ENCODE assay signal across 1 cellular context in the genomic region with DNA sequence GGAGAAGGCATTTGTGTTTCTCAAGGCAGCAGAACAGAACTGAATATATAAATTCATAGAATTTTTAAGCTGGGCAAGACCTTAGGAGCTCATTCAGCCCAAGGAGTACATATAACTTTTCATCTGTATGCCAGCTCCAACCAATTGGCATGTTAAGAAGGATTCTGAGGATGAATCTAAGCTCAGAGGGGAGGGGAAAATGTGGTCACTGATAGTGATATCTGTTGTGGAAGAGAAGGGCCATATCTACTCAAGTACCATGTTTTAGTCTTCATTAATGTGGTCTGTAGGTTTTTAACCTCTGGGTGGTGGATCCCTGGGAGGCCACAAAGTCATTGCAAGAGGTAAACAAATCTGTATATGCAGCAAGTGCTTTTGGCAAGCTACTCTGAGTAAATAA.
TF ChIP-seq lines count a peak whose summit lies in the region.

No MANE protein-coding gene starts in this region.

TF ChIP-seq in HepG2, 621 proteins besides CTCF, POLR2A, EP300 and RAD21:
- TF ChIP-seq, protein P1, sequence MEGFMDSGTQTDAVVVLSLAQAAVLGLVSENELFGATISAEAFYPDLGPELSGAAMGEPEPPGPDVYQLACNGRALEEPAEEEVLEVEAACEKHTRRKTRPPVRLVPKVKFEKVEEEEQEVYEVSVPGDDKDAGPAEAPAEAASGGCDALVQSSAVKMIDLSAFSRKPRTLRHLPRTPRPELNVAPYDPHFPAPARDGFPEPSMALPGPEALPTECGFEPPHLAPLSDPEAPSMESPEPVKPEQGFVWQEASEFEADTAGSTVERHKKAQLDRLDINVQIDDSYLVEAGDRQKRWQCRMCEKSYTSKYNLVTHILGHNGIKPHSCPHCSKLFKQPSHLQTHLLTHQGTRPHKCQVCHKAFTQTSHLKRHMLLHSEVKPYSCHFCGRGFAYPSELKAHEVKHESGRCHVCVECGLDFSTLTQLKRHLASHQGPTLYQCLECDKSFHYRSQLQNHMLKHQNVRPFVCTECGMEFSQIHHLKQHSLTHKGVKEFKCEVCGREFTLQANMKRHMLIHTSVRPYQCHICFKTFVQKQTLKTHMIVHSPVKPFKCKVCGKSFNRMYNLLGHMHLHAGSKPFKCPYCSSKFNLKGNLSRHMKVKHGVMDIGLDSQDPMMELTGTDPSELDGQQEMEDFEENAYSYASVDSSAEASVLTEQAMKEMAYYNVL (CRISPR knock-in tag; IDR thresholded peaks at IDR 0.05; ENCODE audit: borderline replicate concordance) = no peak
- TF ChIP-seq ZNF367 (CRISPR knock-in tag; IDR thresholded peaks at IDR 0.05; ENCODE audit: borderline replicate concordance) (no peak), HNF4A (CRISPR knock-in tag; IDR thresholded peaks at IDR 0.05) (no peak), ZNF883 (CRISPR knock-in tag; IDR thresholded peaks at IDR 0.05; ENCODE audit: not compliant biosample characterization) (no peak), ETV5 (CRISPR knock-in tag; IDR thresholded peaks at IDR 0.05; ENCODE audit: borderline replicate concordance) (no peak), ATM (IDR thresholded peaks at IDR 0.05; ENCODE audit: borderline replicate concordance) (no peak), RELA (CRISPR knock-in tag; IDR thresholded peaks at IDR 0.05) (no peak), KDM5B (CRISPR knock-in tag; IDR thresholded peaks at IDR 0.05; ENCODE audit: borderline replicate concordance) (no peak), ZNF841 (CRISPR knock-in tag; IDR thresholded peaks at IDR 0.05; ENCODE audit: borderline replicate concordance) (no peak)
- TF ChIP-seq, protein P2, sequence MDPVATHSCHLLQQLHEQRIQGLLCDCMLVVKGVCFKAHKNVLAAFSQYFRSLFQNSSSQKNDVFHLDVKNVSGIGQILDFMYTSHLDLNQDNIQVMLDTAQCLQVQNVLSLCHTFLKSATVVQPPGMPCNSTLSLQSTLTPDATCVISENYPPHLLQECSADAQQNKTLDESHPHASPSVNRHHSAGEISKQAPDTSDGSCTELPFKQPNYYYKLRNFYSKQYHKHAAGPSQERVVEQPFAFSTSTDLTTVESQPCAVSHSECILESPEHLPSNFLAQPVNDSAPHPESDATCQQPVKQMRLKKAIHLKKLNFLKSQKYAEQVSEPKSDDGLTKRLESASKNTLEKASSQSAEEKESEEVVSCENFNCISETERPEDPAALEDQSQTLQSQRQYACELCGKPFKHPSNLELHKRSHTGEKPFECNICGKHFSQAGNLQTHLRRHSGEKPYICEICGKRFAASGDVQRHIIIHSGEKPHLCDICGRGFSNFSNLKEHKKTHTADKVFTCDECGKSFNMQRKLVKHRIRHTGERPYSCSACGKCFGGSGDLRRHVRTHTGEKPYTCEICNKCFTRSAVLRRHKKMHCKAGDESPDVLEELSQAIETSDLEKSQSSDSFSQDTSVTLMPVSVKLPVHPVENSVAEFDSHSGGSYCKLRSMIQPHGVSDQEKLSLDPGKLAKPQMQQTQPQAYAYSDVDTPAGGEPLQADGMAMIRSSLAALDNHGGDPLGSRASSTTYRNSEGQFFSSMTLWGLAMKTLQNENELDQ (CRISPR knock-in tag; IDR thresholded peaks at IDR 0.05; ENCODE audit: borderline replicate concordance) = no peak
- TF ChIP-seq, protein P3, sequence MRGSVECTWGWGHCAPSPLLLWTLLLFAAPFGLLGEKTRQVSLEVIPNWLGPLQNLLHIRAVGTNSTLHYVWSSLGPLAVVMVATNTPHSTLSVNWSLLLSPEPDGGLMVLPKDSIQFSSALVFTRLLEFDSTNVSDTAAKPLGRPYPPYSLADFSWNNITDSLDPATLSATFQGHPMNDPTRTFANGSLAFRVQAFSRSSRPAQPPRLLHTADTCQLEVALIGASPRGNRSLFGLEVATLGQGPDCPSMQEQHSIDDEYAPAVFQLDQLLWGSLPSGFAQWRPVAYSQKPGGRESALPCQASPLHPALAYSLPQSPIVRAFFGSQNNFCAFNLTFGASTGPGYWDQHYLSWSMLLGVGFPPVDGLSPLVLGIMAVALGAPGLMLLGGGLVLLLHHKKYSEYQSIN (CRISPR knock-in tag; IDR thresholded peaks at IDR 0.05; ENCODE audit: borderline replicate concordance) = no peak
- TF ChIP-seq, protein P4, sequence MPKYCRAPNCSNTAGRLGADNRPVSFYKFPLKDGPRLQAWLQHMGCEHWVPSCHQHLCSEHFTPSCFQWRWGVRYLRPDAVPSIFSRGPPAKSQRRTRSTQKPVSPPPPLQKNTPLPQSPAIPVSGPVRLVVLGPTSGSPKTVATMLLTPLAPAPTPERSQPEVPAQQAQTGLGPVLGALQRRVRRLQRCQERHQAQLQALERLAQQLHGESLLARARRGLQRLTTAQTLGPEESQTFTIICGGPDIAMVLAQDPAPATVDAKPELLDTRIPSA (CRISPR knock-in tag; IDR thresholded peaks at IDR 0.05; ENCODE audit: borderline replicate concordance) = no peak
- TF ChIP-seq, protein P5, sequence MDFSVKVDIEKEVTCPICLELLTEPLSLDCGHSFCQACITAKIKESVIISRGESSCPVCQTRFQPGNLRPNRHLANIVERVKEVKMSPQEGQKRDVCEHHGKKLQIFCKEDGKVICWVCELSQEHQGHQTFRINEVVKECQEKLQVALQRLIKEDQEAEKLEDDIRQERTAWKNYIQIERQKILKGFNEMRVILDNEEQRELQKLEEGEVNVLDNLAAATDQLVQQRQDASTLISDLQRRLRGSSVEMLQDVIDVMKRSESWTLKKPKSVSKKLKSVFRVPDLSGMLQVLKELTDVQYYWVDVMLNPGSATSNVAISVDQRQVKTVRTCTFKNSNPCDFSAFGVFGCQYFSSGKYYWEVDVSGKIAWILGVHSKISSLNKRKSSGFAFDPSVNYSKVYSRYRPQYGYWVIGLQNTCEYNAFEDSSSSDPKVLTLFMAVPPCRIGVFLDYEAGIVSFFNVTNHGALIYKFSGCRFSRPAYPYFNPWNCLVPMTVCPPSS (IDR thresholded peaks at IDR 0.05) = no peak
